17 cellular contexts compared by ENCODE assay signal in genomic region chr10:71366710-71367109, GRCh38. TPM values are rescaled to one million over a fixed set of nuclear protein-coding genes. Genes with fewer than 3 reads are reported as not detected.
A peak's percentile ranks its signal among the peaks of the same experiment; 100 is the strongest.
DNase-seq lines count a peak whose midpoint lies in the region; ATAC-seq, FAIRE-seq and TF ChIP-seq lines count a peak whose summit lies in the region.
"Had no signal": no experiment of that assay in that cellular context is flagged by ENCODE, and none has a peak within 500 bp of the region (broad histone marks: within the 10 kb centered on the region; RNA-seq: fewer than 3 reads in every experiment).

No MANE protein-coding gene starts in this region.

- peak; percentile 16 for ATAC-seq in stimulated activated naive CD8-positive, alpha-beta T cell treated with anti-CD3 and anti-CD28 coated beads, Interleukin-15, Interleukin-2, amounts not matched to agents 100 U/mL and 50 U/mL, for 24 hours
- ATAC-seq in stimulated activated naive CD8-positive, alpha-beta T cell treated with anti-CD3 and anti-CD28 coated beads, Interleukin-15, amount 100 ng/mL, for 72 hours: no peak
- no peak for ATAC-seq in activated CD8-positive, alpha-beta T cell treated with anti-CD3 and anti-CD28 coated beads for 36 hours
- ATAC-seq: K562 had no signal

- TF ChIP-seq CTCF in neural progenitor cell (IDR thresholded peaks at IDR 0.05) (no peak), transverse colon (IDR thresholded peaks at IDR 0.05) (no peak)
- no peak for TF ChIP-seq CTCF in activated CD8-positive, alpha-beta T cell treated with anti-CD3 and anti-CD28 coated beads for 36 hours (IDR thresholded peaks at IDR 0.05)

- H3K79me2 ChIP-seq in neural progenitor cell (ENCODE audit: low read depth): no peaks in the 10 kb centered on the region

- H3K36me3 ChIP-seq in neural progenitor cell (no peaks in the 10 kb centered on the region), transverse colon (no peaks in the 10 kb centered on the region)

- no peak overlapping the region for H2AFZ ChIP-seq in neural progenitor cell (replicated peaks)

- TF ChIP-seq EP300 in transverse colon (IDR thresholded peaks at IDR 0.05; ENCODE audit: low read depth): no peak

- in situ Hi-C loops in transverse colon (cut with MboI; ENCODE audit: low pct_ligation_motif_present in 1 of 4, low pct_unique_long_range_greater_than_20kb in 1 of 4, low sequenced_read_pairs in 3 of 4): no loop called here

- peaks cover 30% of the 10 kb centered on the region for H3K36me3 Mint-ChIP-seq in dendritic cell treated with granulocyte-macrophage colony-stimulating factor and Interleukin-4, amounts not matched to agents 40 ng/mL and 50 ng/mL, for 4 days (ENCODE audit: low read depth)
- peaks cover 10% of the 10 kb centered on the region for H3K36me3 Mint-ChIP-seq in neural progenitor cell
- H3K36me3 Mint-ChIP-seq in activated CD8-positive, alpha-beta T cell treated with anti-CD3 and anti-CD28 coated beads for 36 hours (ENCODE audit: low read depth): peaks cover 4% of the 10 kb centered on the region

- no peaks in the 10 kb centered on the region for H3K4me1 ChIP-seq in neural progenitor cell
- no peaks in the 10 kb centered on the region for H3K4me1 ChIP-seq in transverse colon

- H3K27me3 ChIP-seq in neural progenitor cell: no peaks in the 10 kb centered on the region
- H3K27me3 ChIP-seq in transverse colon: no peaks in the 10 kb centered on the region

- H3K4me1 Mint-ChIP-seq in stimulated activated naive CD8-positive, alpha-beta T cell treated with anti-CD3 and anti-CD28 coated beads, Interleukin-15, amount 100 ng/mL, for 72 hours: no peaks in the 10 kb centered on the region
- H3K4me1 Mint-ChIP-seq in dendritic cell treated with granulocyte-macrophage colony-stimulating factor and Interleukin-4, amounts not matched to agents 40 ng/mL and 50 ng/mL, for 4 days (ENCODE audit: low read depth): peaks cover 88% of the 10 kb centered on the region
- H3K4me1 Mint-ChIP-seq in neural progenitor cell: peaks cover 15% of the 10 kb centered on the region
- peaks cover 2% of the 10 kb centered on the region for H3K4me1 Mint-ChIP-seq in activated CD8-positive, alpha-beta T cell treated with anti-CD3 and anti-CD28 coated beads for 36 hours (ENCODE audit: low read depth)

- H3K27ac ChIP-seq in neural progenitor cell (no peak overlapping the region), transverse colon (no peak overlapping the region)

- CTCF ChIA-PET in activated CD8-positive, alpha-beta T cell treated with anti-CD3 and anti-CD28 coated beads for 36 hours (lab: Charles Lee): interaction anchor here (1.3 kb wide), 1 partner anchor 19 kb away, joined by 4 read pairs; no protein-coding TSS in a partner anchor

- no peak overlapping the region for H3K4me2 ChIP-seq in neural progenitor cell

- no peaks in the 10 kb centered on the region for H4K20me1 ChIP-seq in neural progenitor cell (ENCODE audit: low read depth)

- peak overlapping the region in 1 of 2 donors; percentile 55 for H3K27ac Mint-ChIP-seq in stimulated activated naive CD8-positive, alpha-beta T cell treated with anti-CD3 and anti-CD28 coated beads, Interleukin-15, amount 100 ng/mL, for 72 hours
- H3K27ac Mint-ChIP-seq in dendritic cell treated with granulocyte-macrophage colony-stimulating factor and Interleukin-4, amounts not matched to agents 40 ng/mL and 50 ng/mL, for 4 days: peak overlapping the region; percentile 95
- H3K27ac Mint-ChIP-seq in neural progenitor cell: peak overlapping the region; percentile 8
- H3K27ac Mint-ChIP-seq in activated CD8-positive, alpha-beta T cell treated with anti-CD3 and anti-CD28 coated beads for 36 hours: no peak overlapping the region
- H3K27ac Mint-ChIP-seq: B cell, HFFc6 had no signal

- H3K9me3 ChIP-seq in neural progenitor cell (ENCODE audit: low read depth) (no peaks in the 10 kb centered on the region), transverse colon (no peaks in the 10 kb centered on the region)

- TF ChIP-seq POLR2A in transverse colon (IDR thresholded peaks at IDR 0.05): no peak

- POLR2A ChIA-PET in activated CD8-positive, alpha-beta T cell treated with anti-CD3 and anti-CD28 coated beads for 36 hours (lab: Charles Lee): no interaction called here

- no peaks in the 10 kb centered on the region for H3K9me3 Mint-ChIP-seq in stimulated activated naive CD8-positive, alpha-beta T cell treated with anti-CD3 and anti-CD28 coated beads, Interleukin-15, amount 100 ng/mL, for 72 hours
- H3K9me3 Mint-ChIP-seq in dendritic cell treated with granulocyte-macrophage colony-stimulating factor and Interleukin-4, amounts not matched to agents 40 ng/mL and 50 ng/mL, for 4 days: no peaks in the 10 kb centered on the region
- H3K9me3 Mint-ChIP-seq in neural progenitor cell: no peaks in the 10 kb centered on the region
- no peaks in the 10 kb centered on the region for H3K9me3 Mint-ChIP-seq in activated CD8-positive, alpha-beta T cell treated with anti-CD3 and anti-CD28 coated beads for 36 hours
- H3K9me3 Mint-ChIP-seq: HFFc6 had no signal

- H3K4me3 ChIP-seq in neural progenitor cell: no peak overlapping the region
- no peak overlapping the region for H3K4me3 ChIP-seq in transverse colon
- H3K4me3 ChIP-seq: K562 had no signal

- DNase-seq in stimulated activated naive CD8-positive, alpha-beta T cell treated with anti-CD3 and anti-CD28 coated beads, Interleukin-15, Interleukin-2, amounts not matched to agents 100 U/mL and 50 U/mL, for 24 hours: no peak
- DNase-seq in stimulated activated naive CD8-positive, alpha-beta T cell treated with anti-CD3 and anti-CD28 coated beads, Interleukin-15, amount 100 ng/mL, for 72 hours: no peak
- no peak for DNase-seq in neural progenitor cell (ENCODE audit: low spot score)
- DNase-seq in urothelium cell line (ENCODE audit: low spot score): no peak
- no peak for DNase-seq in transverse colon
- DNase-seq in activated CD4-positive, alpha-beta T cell treated with anti-CD3 and anti-CD28 coated beads, Interleukin-2, amount 50 U/mL, for 1 hour: no peak
- no peak for DNase-seq in activated CD8-positive, alpha-beta T cell treated with anti-CD3 and anti-CD28 coated beads for 36 hours
- DNase-seq: HFFc6, NCI-H1417 treated with DMSO at 0.1 percent for 48 hours, NCI-H1930, NCI-H345, NCI-H524 treated with DMSO at 0.1 percent for 48 hours had no signal

- H3K9ac ChIP-seq in neural progenitor cell: no peak overlapping the region

- H3K4me3 Mint-ChIP-seq in stimulated activated naive CD8-positive, alpha-beta T cell treated with anti-CD3 and anti-CD28 coated beads, Interleukin-15, amount 100 ng/mL, for 72 hours: no peak overlapping the region
- peak overlapping the region; percentile 27 for H3K4me3 Mint-ChIP-seq in dendritic cell treated with granulocyte-macrophage colony-stimulating factor and Interleukin-4, amounts not matched to agents 40 ng/mL and 50 ng/mL, for 4 days
- H3K4me3 Mint-ChIP-seq in neural progenitor cell: no peak overlapping the region
- no peak overlapping the region for H3K4me3 Mint-ChIP-seq in activated CD8-positive, alpha-beta T cell treated with anti-CD3 and anti-CD28 coated beads for 36 hours
- H3K4me3 Mint-ChIP-seq: B cell, HFFc6 had no signal

- peaks cover 7% of the 10 kb centered on the region for H3K27me3 Mint-ChIP-seq in stimulated activated naive CD8-positive, alpha-beta T cell treated with anti-CD3 and anti-CD28 coated beads, Interleukin-15, amount 100 ng/mL, for 72 hours
- no peaks in the 10 kb centered on the region for H3K27me3 Mint-ChIP-seq in dendritic cell treated with granulocyte-macrophage colony-stimulating factor and Interleukin-4, amounts not matched to agents 40 ng/mL and 50 ng/mL, for 4 days
- peaks cover 4% of the 10 kb centered on the region for H3K27me3 Mint-ChIP-seq in neural progenitor cell (ENCODE audit: insufficient read depth, low read depth)
- H3K27me3 Mint-ChIP-seq in activated CD8-positive, alpha-beta T cell treated with anti-CD3 and anti-CD28 coated beads for 36 hours: peaks cover 4% of the 10 kb centered on the region
- H3K27me3 Mint-ChIP-seq: B cell had no signal

- peak; percentile 5 for FAIRE-seq in urothelium cell line (lab: Jason Lieb, UNC)
- FAIRE-seq: D721Med, GM12891, K562 had no signal

- intact Hi-C loops in dendritic cell treated with granulocyte-macrophage colony-stimulating factor and Interleukin-4, amounts not matched to agents 40 ng/mL and 50 ng/mL, for 4 days (cut with micrococcal nuclease): no loop called here
- intact Hi-C loops in transverse colon (cut with DNase I; ENCODE audit: low total_unique reads): no loop called here
- intact Hi-C loops in activated CD8-positive, alpha-beta T cell treated with anti-CD3 and anti-CD28 coated beads for 36 hours (cut with micrococcal nuclease): no loop called here

- no peaks in the 10 kb centered on the region for H3F3A ChIP-seq in neural progenitor cell (ENCODE audit: low read depth)

- 87 to 100% methylated on average over 1 to 7 of the region's 7 CpGs for WGBS in transverse colon (ENCODE audit: low coverage in 1 of 2), 2 donors

RNA-seq across cellular contexts. Expression of gene CDH23, which starts 30.0 kb away (rescaled TPM):
- total RNA-seq in neural progenitor cell (ENCODE audit: low replicate concordance) (5.9 and 10.3 TPM in 2 replicates), transverse colon (10 to 100 TPM in 1 of 4 donors, 1 to 10 TPM in 3; 2.9 to 16.1 (median 5.9) TPM)
- 1 to 10 TPM; 2.4 to 2.7 TPM for total RNA-seq in activated CD8-positive, alpha-beta T cell treated with anti-CD3 and anti-CD28 coated beads for 36 hours

RNA-seq across cellular contexts. Expression of gene SLC29A3, which starts 47.7 kb away (rescaled TPM):
- 2.5 and 9.0 TPM in 2 replicates for total RNA-seq in neural progenitor cell (ENCODE audit: low replicate concordance)
- 1 to 10 TPM in 3 of 4 donors, under 1 TPM in 1; 0.75 to 6.4 (median 3.4) TPM for total RNA-seq in transverse colon
- total RNA-seq in activated CD8-positive, alpha-beta T cell treated with anti-CD3 and anti-CD28 coated beads for 36 hours: 1 to 10 TPM; 2.9 to 3.3 TPM
